ENCODE assay signal across 8 cellular contexts in the genomic region with DNA sequence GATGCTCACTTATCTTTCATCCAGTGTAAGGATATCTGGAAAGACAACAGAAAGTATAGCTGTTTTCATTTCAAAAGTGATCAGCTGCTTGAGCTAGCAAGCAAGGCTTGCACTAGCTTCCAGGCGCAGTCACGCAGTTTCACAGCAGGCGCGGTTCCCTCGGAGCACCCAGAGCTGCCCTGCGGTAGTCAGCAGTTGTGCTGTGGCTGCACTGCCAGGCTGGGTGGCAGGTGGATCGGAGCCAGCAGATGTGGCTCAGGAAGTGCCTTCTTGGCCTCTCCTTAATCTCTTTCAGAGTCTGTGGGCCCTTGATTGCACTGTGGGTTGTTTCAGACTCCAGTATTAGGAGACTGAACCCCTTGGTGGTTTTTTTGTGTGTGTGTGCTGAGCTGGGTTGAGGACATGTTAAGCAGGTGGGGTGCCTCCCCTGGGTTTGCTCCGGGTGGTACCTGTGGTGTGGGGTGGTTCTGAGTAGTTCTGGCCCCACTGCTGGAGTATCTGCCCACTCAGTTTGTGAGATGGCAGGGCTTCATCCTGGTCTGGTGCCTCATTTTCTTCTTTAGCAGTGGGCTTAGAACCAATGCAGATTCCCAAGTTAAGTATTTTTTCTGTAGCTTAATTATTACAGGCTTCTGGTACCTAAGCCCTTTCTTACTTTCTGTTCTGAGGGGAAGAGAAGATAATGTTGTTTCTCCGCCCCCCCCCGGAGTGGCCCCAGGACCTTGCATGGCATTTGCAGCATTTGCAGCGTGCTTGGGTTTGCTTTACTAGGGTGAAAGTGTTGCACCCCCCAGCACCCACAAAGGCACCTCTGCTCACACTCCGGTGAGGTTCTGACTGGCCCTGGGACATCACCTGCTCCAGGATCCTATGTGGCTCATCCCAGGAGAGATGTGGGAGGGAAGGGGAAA. TPM values are rescaled to one million over a fixed set of nuclear protein-coding genes. Genes with fewer than 3 reads are reported as not detected.
A peak's percentile ranks its signal among the peaks of the same experiment; 100 is the strongest.
DNase-seq lines count a peak whose midpoint lies in the region; ATAC-seq and TF ChIP-seq lines count a peak whose summit lies in the region.

No MANE protein-coding gene starts in this region.

- no peaks in the 10 kb centered on the region for H3K27me3 Mint-ChIP-seq in CD4-positive, CD25-positive, alpha-beta regulatory T cell
- H3K27me3 Mint-ChIP-seq in activated B cell treated with CpG ODN at 0.5 μM for 24 hours = no peaks in the 10 kb centered on the region

- H3K9me3 Mint-ChIP-seq in CD4-positive, CD25-positive, alpha-beta regulatory T cell = no peaks in the 10 kb centered on the region
- no peaks in the 10 kb centered on the region for H3K9me3 Mint-ChIP-seq in activated B cell treated with CpG ODN at 0.5 μM for 24 hours

- H3K27me3 ChIP-seq in CD4-positive, CD25-positive, alpha-beta regulatory T cell (ENCODE audit: control insufficient read depth, insufficient read depth, low read length) = no peaks in the 10 kb centered on the region

- no peak overlapping the region for H3K27ac ChIP-seq in CD4-positive, CD25-positive, alpha-beta regulatory T cell (ENCODE audit: insufficient read depth, low read length, poor library complexity, severe bottlenecking)

- peaks cover 38 to 90% (median 73%) of the 10 kb centered on the region in 4 donors for H3K4me1 Mint-ChIP-seq in CD4-positive, CD25-positive, alpha-beta regulatory T cell
- H3K4me1 Mint-ChIP-seq in activated B cell treated with CpG ODN at 0.5 μM for 24 hours = peaks cover 84% of the 10 kb centered on the region

- peak; percentile 68 to 81 for ATAC-seq in CD4-positive, CD25-positive, alpha-beta regulatory T cell (ENCODE audit: low read depth in 2 of 2)
- peak; percentile 28 for ATAC-seq in HG03045 (IDR thresholded peaks at IDR 0.05; ENCODE audit: unreplicated experiment)
- no peak for ATAC-seq in activated B cell treated with CpG ODN at 0.5 μM for 24 hours (ENCODE audit: low read depth)
- ATAC-seq in left colon = peak; percentile 52
- ATAC-seq in GM21526 (IDR thresholded peaks at IDR 0.05; ENCODE audit: low FRiP score, unreplicated experiment) = no peak
- no peak for ATAC-seq in GM19467 (IDR thresholded peaks at IDR 0.05; ENCODE audit: unreplicated experiment)

- intact Hi-C loops in activated B cell treated with CpG ODN at 0.5 μM for 24 hours (cut with micrococcal nuclease) = loop anchor here (10.0 kb wide), 1 partner anchor 245 kb away; no protein-coding TSS in a partner anchor
- intact Hi-C loops in left colon (cut with DNase I, micrococcal nuclease) = no loop called here

- H3K36me3 ChIP-seq in CD4-positive, CD25-positive, alpha-beta regulatory T cell (ENCODE audit: control insufficient read depth, insufficient read depth, low read length) = peaks cover 14% of the 10 kb centered on the region

- H3K36me3 Mint-ChIP-seq in CD4-positive, CD25-positive, alpha-beta regulatory T cell = peaks cover 11% of the 10 kb centered on the region
- H3K36me3 Mint-ChIP-seq in activated B cell treated with CpG ODN at 0.5 μM for 24 hours (ENCODE audit: low read depth) = peaks cover 39% of the 10 kb centered on the region

- peak overlapping the region; percentile 64 for H3K4me3 ChIP-seq in CD4-positive, CD25-positive, alpha-beta regulatory T cell (ENCODE audit: low read depth, low read length)

- H3K27ac Mint-ChIP-seq in CD4-positive, CD25-positive, alpha-beta regulatory T cell = peak overlapping the region in 2 of 3 donors; percentile 79 to 92
- peak overlapping the region; percentile 22 for H3K27ac Mint-ChIP-seq in activated B cell treated with CpG ODN at 0.5 μM for 24 hours

- no peak for TF ChIP-seq CTCF in activated B cell treated with CpG ODN at 0.5 μM for 24 hours (IDR thresholded peaks at IDR 0.05)

- POLR2A ChIA-PET in activated B cell treated with CpG ODN at 0.5 μM for 24 hours (lab: Charles Lee) = interaction anchor here (0.7 to 2.1 kb wide), 5 partner anchors 7 to 117 kb away, joined by 3 to 12 read pairs (median 9); partner anchors contain the start of gene TENT4A

- CTCF ChIA-PET in activated B cell treated with CpG ODN at 0.5 μM for 24 hours (lab: Charles Lee) = interaction anchor here (1.4 to 1.9 kb wide), 2 partner anchors 9 to 16 kb away, joined by 3 to 8 read pairs; no protein-coding TSS in a partner anchor

- peak in 2 of 3 donors; percentile 26 to 79 for DNase-seq in CD4-positive, CD25-positive, alpha-beta regulatory T cell
- DNase-seq in activated B cell treated with CpG ODN at 0.5 μM for 24 hours = no peak
- DNase-seq in left colon = peak; percentile 44 to 56
- DNase-seq in KG1 (lab: John Stamatoyannopoulos, UW) = no peak
- no peak for DNase-seq in DMS79 (lab: John Stamatoyannopoulos, UW)

- peaks cover 59% of the 10 kb centered on the region for H3K4me1 ChIP-seq in CD4-positive, CD25-positive, alpha-beta regulatory T cell (ENCODE audit: control insufficient read depth, insufficient read depth, low read length, poor library complexity, severe bottlenecking)

- H3K4me3 Mint-ChIP-seq in CD4-positive, CD25-positive, alpha-beta regulatory T cell = peak overlapping the region; percentile 2 to 72 (median 38)
- H3K4me3 Mint-ChIP-seq in activated B cell treated with CpG ODN at 0.5 μM for 24 hours = no peak overlapping the region

- H3K9me3 ChIP-seq in CD4-positive, CD25-positive, alpha-beta regulatory T cell (ENCODE audit: control insufficient read depth in 2 of 2, low read length in 2 of 2) = no peaks in the 10 kb centered on the region

RNA-seq across cellular contexts. Expression of gene TENT4A, which starts 16.4 kb away (rescaled TPM):
- total RNA-seq in CD4-positive, CD25-positive, alpha-beta regulatory T cell = 66.5 TPM
- 1 to 10 TPM in 2 of 4 donors, under 1 TPM in 2; 0.74 to 3.2 (median 1.0) TPM for polyA plus RNA-seq in CD4-positive, CD25-positive, alpha-beta regulatory T cell
- 42.4 and 51.2 TPM in 2 replicates for total RNA-seq in activated B cell treated with CpG ODN at 0.5 μM for 24 hours
- 10 to 100 TPM; 16.5 to 18.5 TPM for total RNA-seq in left colon

Comparison
In these comparisons a context has a peak if more than half of its experiments do, and no peak if none do; other contexts are left out.
1. ATAC-seq: peak in CD4-positive, CD25-positive, alpha-beta regulatory T cell (2 of 2), HG03045 (single experiment) and left colon (single experiment); none in activated B cell treated with CpG ODN at 0.5 μM for 24 hours (single experiment), GM21526 (single experiment) and GM19467 (single experiment).
2. DNase-seq: peak in CD4-positive, CD25-positive, alpha-beta regulatory T cell (2 of 3) and left colon (2 of 2); none in activated B cell treated with CpG ODN at 0.5 μM for 24 hours (single experiment), KG1 (single experiment) and DMS79 (single experiment).